In the genomic region with DNA sequence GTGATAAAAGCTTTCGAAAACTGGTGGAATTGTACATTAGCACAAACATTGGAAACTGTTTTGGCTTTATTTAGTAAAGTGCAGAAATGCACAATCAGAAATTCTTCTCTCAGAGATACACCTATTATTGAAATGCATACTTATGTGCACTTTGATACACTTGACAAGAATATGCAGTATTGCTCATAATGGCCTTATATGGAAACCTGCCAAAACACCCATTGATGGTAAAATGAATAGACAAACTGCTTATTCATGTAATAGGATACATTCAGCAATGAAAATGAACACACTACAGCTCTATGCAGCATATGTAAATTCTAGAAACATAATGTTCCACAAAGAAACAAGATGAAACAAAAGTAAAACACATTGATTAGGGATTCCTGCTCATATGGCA, we compare ENCODE assay signal across 19 cellular contexts.
"Had no signal": no experiment of that assay in that cellular context is flagged by ENCODE, and none has a peak within 500 bp of the region (broad histone marks: within the 10 kb centered on the region; RNA-seq: fewer than 3 reads in every experiment).

No MANE protein-coding gene starts in this region.

- H3K27ac Mint-ChIP-seq: activated CD8-positive, alpha-beta memory T cell treated with anti-CD3 and anti-CD28 coated beads, Interleukin-2, amount 10 ng/mL, durations not matched to agents 7 days and 5 days; activated naive CD4-positive, alpha-beta T cell treated with anti-CD3 and anti-CD28 coated beads, Interleukin-2, amount 50 U/mL, for 72 hours; dendritic cell treated with granulocyte-macrophage colony-stimulating factor and Interleukin-4, amounts not matched to agents 40 ng/mL and 50 ng/mL, for 4 days; effector memory CD8-positive, alpha-beta T cell; naive thymus-derived CD4-positive, alpha-beta T cell had no signal

- H3K9me3 Mint-ChIP-seq: activated naive CD4-positive, alpha-beta T cell treated with anti-CD3 and anti-CD28 coated beads, Interleukin-2, amount 50 U/mL, for 72 hours; dendritic cell treated with granulocyte-macrophage colony-stimulating factor and Interleukin-4, amounts not matched to agents 40 ng/mL and 50 ng/mL, for 4 days; effector memory CD8-positive, alpha-beta T cell; naive thymus-derived CD4-positive, alpha-beta T cell had no signal

- H3K4me3 ChIP-seq: body of pancreas, lower lobe of right lung, psoas muscle, right lobe of liver, transverse colon had no signal

- H3K36me3 ChIP-seq: lower lobe of right lung, right lobe of liver, transverse colon had no signal

- H3K9me3 ChIP-seq: right lobe of liver, transverse colon had no signal

- H3K4me3 Mint-ChIP-seq: activated CD8-positive, alpha-beta memory T cell treated with anti-CD3 and anti-CD28 coated beads, Interleukin-2, amount 10 ng/mL, durations not matched to agents 7 days and 5 days; activated T-cell treated with anti-CD3 and anti-CD28 coated beads, Interleukin-2, amount 50 U/mL, for 4 hours; dendritic cell treated with granulocyte-macrophage colony-stimulating factor and Interleukin-4, amounts not matched to agents 40 ng/mL and 50 ng/mL, for 4 days; effector memory CD8-positive, alpha-beta T cell; naive thymus-derived CD4-positive, alpha-beta T cell had no signal

- ATAC-seq: activated CD8-positive, alpha-beta memory T cell treated with anti-CD3 and anti-CD28 coated beads, Interleukin-2, amount 10 ng/mL, durations not matched to agents 7 days and 5 days; activated naive CD4-positive, alpha-beta T cell treated with anti-CD3 and anti-CD28 coated beads, Interleukin-2, amount 50 U/mL, for 72 hours; activated T-cell treated with anti-CD3 and anti-CD28 coated beads, Interleukin-2, amount 50 U/mL, for 4 hours; body of pancreas; effector memory CD8-positive, alpha-beta T cell; lower lobe of right lung; naive thymus-derived CD4-positive, alpha-beta T cell; psoas muscle; right lobe of liver had no signal

- H3K4me1 Mint-ChIP-seq: activated CD8-positive, alpha-beta memory T cell treated with anti-CD3 and anti-CD28 coated beads, Interleukin-2, amount 10 ng/mL, durations not matched to agents 7 days and 5 days; naive thymus-derived CD4-positive, alpha-beta T cell had no signal

- H3K36me3 Mint-ChIP-seq: activated CD8-positive, alpha-beta memory T cell treated with anti-CD3 and anti-CD28 coated beads, Interleukin-2, amount 10 ng/mL, durations not matched to agents 7 days and 5 days; activated naive CD4-positive, alpha-beta T cell treated with anti-CD3 and anti-CD28 coated beads, Interleukin-2, amount 50 U/mL, for 72 hours; naive thymus-derived CD4-positive, alpha-beta T cell had no signal

- H3K27me3 ChIP-seq: body of pancreas, right lobe of liver, transverse colon had no signal

- H3K27me3 Mint-ChIP-seq: dendritic cell treated with granulocyte-macrophage colony-stimulating factor and Interleukin-4, amounts not matched to agents 40 ng/mL and 50 ng/mL, for 4 days had no signal

- DNase-seq: activated CD4-positive, alpha-beta T cell treated with anti-CD3 and anti-CD28 coated beads, Interleukin-2, amount 50 U/mL, for 4 hours; activated CD4-positive, CD25-positive, alpha-beta regulatory T cell treated with anti-CD3 and anti-CD28 coated beads, Interleukin-2, amount 50 U/mL, for 72 hours; activated CD8-positive, alpha-beta memory T cell treated with anti-CD3 and anti-CD28 coated beads, Interleukin-2, amount 10 ng/mL, durations not matched to agents 7 days and 5 days; activated effector memory CD4-positive, alpha-beta T cell treated with anti-CD3 and anti-CD28 coated beads, Interleukin-2, amount 50 U/mL, for 16 hours; activated T-cell treated with anti-CD3 and anti-CD28 coated beads, Interleukin-2, amount 50 U/mL, for 4 hours; amniotic stem cell; body of pancreas; effector memory CD8-positive, alpha-beta T cell; hippocampal formation; lower lobe of right lung; naive thymus-derived CD4-positive, alpha-beta T cell; psoas muscle; right lobe of liver; stimulated activated naive CD4-positive, alpha-beta T cell; substantia nigra; transverse colon had no signal

- H3K27ac ChIP-seq: body of pancreas, epithelial cell of prostate, lower lobe of right lung, psoas muscle, right lobe of liver, transverse colon had no signal

- H3K4me1 ChIP-seq: body of pancreas, lower lobe of right lung, psoas muscle, right lobe of liver, transverse colon had no signal
